ENCODE assay signal across 24 cellular contexts in genomic region chr16:23035240-23035639, GRCh38.
"Had no signal": no experiment of that assay in that cellular context is flagged by ENCODE, and none has a peak within 500 bp of the region (broad histone marks: within the 10 kb centered on the region; RNA-seq: fewer than 3 reads in every experiment).

No MANE protein-coding gene starts in this region.

- ATAC-seq: effector memory CD8-positive, alpha-beta T cell; esophagus mucosa; foreskin keratinocyte; gastrocnemius medialis; gastroesophageal sphincter; heart left ventricle; heart right ventricle had no signal

- H3K36me3 ChIP-seq: colonic mucosa, esophagus muscularis mucosa, esophagus squamous epithelium, gastrocnemius medialis, gastroesophageal sphincter, heart left ventricle, heart right ventricle had no signal

- DNase-seq: colonic mucosa; cortex of kidney; dermis blood vessel endothelial cell; dorsolateral prefrontal cortex; effector CD4-positive, alpha-beta T cell; effector CD8-positive, alpha-beta T cell; effector memory CD4-positive, alpha-beta T cell; effector memory CD8-positive, alpha-beta T cell; endodermal cell; erythroblast; esophagus squamous epithelium; foreskin fibroblast; foreskin keratinocyte; foreskin melanocyte; gastrocnemius medialis; glutamatergic neuron; head of caudate nucleus; heart left ventricle; heart right ventricle had no signal

- H3K9me3 ChIP-seq: colonic mucosa, gastrocnemius medialis had no signal

- H3K4me1 ChIP-seq: colonic mucosa, esophagus muscularis mucosa, esophagus squamous epithelium, foreskin keratinocyte, gastrocnemius medialis, gastroesophageal sphincter, heart left ventricle, heart right ventricle had no signal

- H3K27ac ChIP-seq: colonic mucosa, coronary artery, dorsolateral prefrontal cortex, epithelial cell of prostate, esophagus muscularis mucosa, esophagus squamous epithelium, foreskin keratinocyte, gastrocnemius medialis, gastroesophageal sphincter, heart left ventricle, heart right ventricle had no signal

- H3K4me3 ChIP-seq: colonic mucosa, coronary artery, dorsolateral prefrontal cortex, esophagus muscularis mucosa, esophagus squamous epithelium, gastrocnemius medialis, gastroesophageal sphincter, heart left ventricle, heart right ventricle had no signal
